8 cellular contexts compared by ENCODE assay signal in the genomic region with DNA sequence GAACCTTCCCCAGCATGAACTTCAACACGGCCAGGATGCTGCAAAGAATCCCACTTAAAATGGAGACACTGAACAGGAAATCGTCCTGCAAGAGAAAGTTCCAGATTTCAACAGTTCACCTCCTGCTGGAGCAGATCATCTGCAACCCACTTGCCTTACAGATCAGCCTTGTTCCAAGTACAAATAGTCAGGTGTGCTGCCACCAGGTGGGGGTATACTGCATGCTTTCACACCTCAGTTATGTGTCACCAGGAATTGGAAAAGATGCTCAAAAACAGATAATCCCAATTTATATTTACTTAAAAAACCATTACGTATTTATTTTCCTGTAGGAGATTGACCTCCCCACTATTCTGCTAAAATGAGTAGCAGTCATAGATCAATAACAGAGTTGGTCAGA.
DNase-seq lines count a peak whose midpoint lies in the region; ATAC-seq lines count a peak whose summit lies in the region.

No MANE protein-coding gene starts in this region.

- H3K9me3 Mint-ChIP-seq in activated CD8-positive, alpha-beta memory T cell treated with anti-CD3 and anti-CD28 coated beads, Interleukin-2, amount 10 ng/mL, durations not matched to agents 7 days and 5 days (ENCODE audit: low read depth) = no peaks in the 10 kb centered on the region

- H3K36me3 Mint-ChIP-seq in activated CD8-positive, alpha-beta memory T cell treated with anti-CD3 and anti-CD28 coated beads, Interleukin-2, amount 10 ng/mL, durations not matched to agents 7 days and 5 days = no peaks in the 10 kb centered on the region

- H3K27ac Mint-ChIP-seq in activated CD8-positive, alpha-beta memory T cell treated with anti-CD3 and anti-CD28 coated beads, Interleukin-2, amount 10 ng/mL, durations not matched to agents 7 days and 5 days = no peak overlapping the region

- no peaks in the 10 kb centered on the region for H3K27me3 Mint-ChIP-seq in activated CD8-positive, alpha-beta memory T cell treated with anti-CD3 and anti-CD28 coated beads, Interleukin-2, amount 10 ng/mL, durations not matched to agents 7 days and 5 days

- peak; percentile 22 to 33 for DNase-seq in stimulated activated CD4-positive, alpha-beta T cell treated with anti-CD3 and anti-CD28 coated beads, Interleukin-2, amount 100 ng/mL, for 24 hours
- no peak for DNase-seq in stimulated activated CD4-positive, alpha-beta T cell treated with anti-CD3 and anti-CD28 coated beads, Interleukin-4, amount 100 ng/mL, for 1 hour
- DNase-seq in NCI-H2171 (lab: John Stamatoyannopoulos, UW) (peak; percentile 55), kidney glomerular epithelial cell (lab: John Stamatoyannopoulos, UW) (peak; percentile 38), germinal center (ENCODE audit: low spot score) (no peak)
- peak; percentile 61 for DNase-seq in activated CD8-positive, alpha-beta memory T cell treated with anti-CD3 and anti-CD28 coated beads, Interleukin-2, amount 10 ng/mL, durations not matched to agents 7 days and 5 days

- peak; percentile 51 for ATAC-seq in activated CD8-positive, alpha-beta memory T cell treated with anti-CD3 and anti-CD28 coated beads, Interleukin-2, amount 10 ng/mL, durations not matched to agents 7 days and 5 days
- ATAC-seq in GM21529 (IDR thresholded peaks at IDR 0.05; ENCODE audit: unreplicated experiment) (no peak), HG03457 (IDR thresholded peaks at IDR 0.05; ENCODE audit: unreplicated experiment) (no peak)

- CTCF ChIA-PET in activated CD8-positive, alpha-beta memory T cell treated with anti-CD3 and anti-CD28 coated beads, Interleukin-2, amount 10 ng/mL, durations not matched to agents 7 days and 5 days (lab: Charles Lee) = no interaction called here

- no peaks in the 10 kb centered on the region for H3K4me1 Mint-ChIP-seq in activated CD8-positive, alpha-beta memory T cell treated with anti-CD3 and anti-CD28 coated beads, Interleukin-2, amount 10 ng/mL, durations not matched to agents 7 days and 5 days

- H3K4me3 Mint-ChIP-seq in activated CD8-positive, alpha-beta memory T cell treated with anti-CD3 and anti-CD28 coated beads, Interleukin-2, amount 10 ng/mL, durations not matched to agents 7 days and 5 days = no peak overlapping the region

Comparison
In these comparisons a context has a peak if more than half of its experiments do, and no peak if none do; other contexts are left out.
1. DNase-seq: peak in stimulated activated CD4-positive, alpha-beta T cell treated with anti-CD3 and anti-CD28 coated beads, Interleukin-2, amount 100 ng/mL, for 24 hours (2 of 2), NCI-H2171 (single experiment), activated CD8-positive, alpha-beta memory T cell treated with anti-CD3 and anti-CD28 coated beads, Interleukin-2, amount 10 ng/mL, durations not matched to agents 7 days and 5 days (single experiment) and kidney glomerular epithelial cell (single experiment); none in stimulated activated CD4-positive, alpha-beta T cell treated with anti-CD3 and anti-CD28 coated beads, Interleukin-4, amount 100 ng/mL, for 1 hour (single experiment) and germinal center (single experiment).